ENCODE assay signal across 11 cellular contexts in genomic region chr5:150499437-150499956, GRCh38. TPM values are rescaled to one million over a fixed set of nuclear protein-coding genes. Genes with fewer than 3 reads are reported as not detected.
DNase-seq lines count a peak whose midpoint lies in the region; ATAC-seq and TF ChIP-seq lines count a peak whose summit lies in the region.
"Had no signal": no experiment of that assay in that cellular context is flagged by ENCODE, and none has a peak within 500 bp of the region (broad histone marks: within the 10 kb centered on the region; RNA-seq: fewer than 3 reads in every experiment).

No MANE protein-coding gene starts in this region.

- H3K4me3 ChIP-seq in Caco-2 (ENCODE audit: low read depth, low read length) (no peak overlapping the region), mammary epithelial cell (replicated peaks in 1 of 3; ENCODE audit: insufficient read depth in 1 of 3, low read depth in 2 of 3, low read length in 3 of 3) (no peak overlapping the region), neutrophil (ENCODE audit: low read depth in 1 of 2, low read length in 1 of 2) (no peak overlapping the region)
- H3K4me3 ChIP-seq: SJSA1 had no signal

- POLR2A ChIA-PET in Caco-2 (lab: Charles Lee), result interaction anchor here (1.0 kb wide), 1 partner anchor 50 kb away, joined by 4 read pairs; no protein-coding TSS in a partner anchor

- no peak overlapping the region for H3K4me3 Mint-ChIP-seq in Caco-2 (ENCODE audit: unreplicated experiment)
- H3K4me3 Mint-ChIP-seq: activated naive CD8-positive, alpha-beta T cell treated with anti-CD3 and anti-CD28 coated beads, Interleukin-2, amount 10 ng/mL, durations not matched to agents 7 days and 5 days had no signal

- H3K79me2 ChIP-seq in mammary epithelial cell (ENCODE audit: insufficient read depth, low read length), result peaks cover 89% of the 10 kb centered on the region

- dilution Hi-C loops in mammary epithelial cell (cut with HindIII; ENCODE audit: low sequenced_read_pairs), result no loop called here

- CTCF ChIA-PET in Caco-2 (lab: Charles Lee), result interaction anchor here (0.7 to 1.1 kb wide), 3 partner anchors 12 to 45 kb away, joined by 3 read pairs; no protein-coding TSS in a partner anchor
- CTCF ChIA-PET in mammary epithelial cell (lab: Charles Lee; ENCODE audit: low non-redundant PET), result no interaction called here

- H3K9me3 ChIP-seq in Caco-2 (no peaks in the 10 kb centered on the region), mammary epithelial cell (replicated peaks; ENCODE audit: insufficient read depth, low read length) (no peaks in the 10 kb centered on the region), neutrophil (no peaks in the 10 kb centered on the region)
- H3K9me3 ChIP-seq: SJSA1 had no signal

- H3K27ac ChIP-seq in mammary epithelial cell (ENCODE audit: insufficient read depth, low read depth, low read length) (no peak overlapping the region), neutrophil (peak overlapping the region; percentile 37)
- H3K27ac ChIP-seq: SJSA1 had no signal

- H3K27me3 Mint-ChIP-seq in Caco-2 (ENCODE audit: insufficient read depth, unreplicated experiment), result no peaks in the 10 kb centered on the region
- H3K27me3 Mint-ChIP-seq: activated naive CD8-positive, alpha-beta T cell treated with anti-CD3 and anti-CD28 coated beads, Interleukin-2, amount 10 ng/mL, durations not matched to agents 7 days and 5 days had no signal

- peak overlapping the region; percentile 78 for H3K4me2 ChIP-seq in mammary epithelial cell (ENCODE audit: insufficient read depth, low read depth, low read length)

- no peaks in the 10 kb centered on the region for H3K9me3 Mint-ChIP-seq in Caco-2 (ENCODE audit: unreplicated experiment)
- H3K9me3 Mint-ChIP-seq: activated naive CD8-positive, alpha-beta T cell treated with anti-CD3 and anti-CD28 coated beads, Interleukin-2, amount 10 ng/mL, durations not matched to agents 7 days and 5 days had no signal

- no peak for TF ChIP-seq CTCF in Caco-2 (IDR thresholded peaks at IDR 0.05; ENCODE audit: insufficient read depth in 1 of 2, low read depth in 1 of 2, low read length in 1 of 2, severe bottlenecking in 1 of 2, unreplicated experiment in 1 of 2)
- TF ChIP-seq CTCF in mammary epithelial cell (conservative IDR thresholded peaks at IDR 0.05 in 1 of 2, IDR thresholded peaks at IDR 0.05 in 1 of 2; ENCODE audit: extremely low read depth in 1 of 2, insufficient read depth in 1 of 2, low read depth in 1 of 2, low read length in 2 of 2), result no peak
- no peak for TF ChIP-seq CTCF in neutrophil (IDR thresholded peaks at IDR 0.05)

- peak overlapping the region; percentile 66 for H3K27ac Mint-ChIP-seq in Caco-2 (ENCODE audit: unreplicated experiment)
- H3K27ac Mint-ChIP-seq: activated naive CD8-positive, alpha-beta T cell treated with anti-CD3 and anti-CD28 coated beads, Interleukin-2, amount 10 ng/mL, durations not matched to agents 7 days and 5 days had no signal

- BruUV-seq in Caco-2 (replicated peaks; lab: Mats Ljungman, UMichigan) (no TSS peak), mammary epithelial cell (replicated peaks; lab: Mats Ljungman, UMichigan) (no TSS peak)

- H4K20me1 ChIP-seq in mammary epithelial cell (ENCODE audit: insufficient read depth, low read length), result no peaks in the 10 kb centered on the region

- 94% methylated on average over 7 of the region's 7 CpGs for WGBS in mammary epithelial cell (ENCODE audit: low coverage, missing lambda C conversion rate)

- H3K36me3 Mint-ChIP-seq in Caco-2 (ENCODE audit: insufficient read depth, unreplicated experiment), result peaks cover 43% of the 10 kb centered on the region
- H3K36me3 Mint-ChIP-seq: activated naive CD8-positive, alpha-beta T cell treated with anti-CD3 and anti-CD28 coated beads, Interleukin-2, amount 10 ng/mL, durations not matched to agents 7 days and 5 days had no signal

- DNase-seq in Caco-2, result peak; percentile 64 to 78
- no peak for DNase-seq in mammary epithelial cell
- no peak for DNase-seq in stimulated activated CD4-positive, alpha-beta T cell treated with anti-CD3 and anti-CD28 coated beads, Interleukin-15, amount 100 ng/mL, for 24 hours
- DNase-seq in NCI-H1092 (lab: John Stamatoyannopoulos, UW), result no peak
- DNase-seq: activated CD4-positive, alpha-beta T cell treated with anti-CD3 and anti-CD28 coated beads for 48 hours; activated naive CD8-positive, alpha-beta T cell treated with anti-CD3 and anti-CD28 coated beads, Interleukin-2, amount 10 ng/mL, durations not matched to agents 7 days and 5 days had no signal

- ATAC-seq in HG02852 (IDR thresholded peaks at IDR 0.05; ENCODE audit: unreplicated experiment) (peak; percentile 67), GM19351 (IDR thresholded peaks at IDR 0.05; ENCODE audit: unreplicated experiment) (no peak), GM19328 (IDR thresholded peaks at IDR 0.05; ENCODE audit: unreplicated experiment) (no peak)

- intact Hi-C loops in Caco-2 (cut with micrococcal nuclease; ENCODE audit: unreplicated experiment) (loop anchor here (1.0 to 2.0 kb wide), 3 partner anchors 13 to 24 kb away; no protein-coding TSS in a partner anchor), mammary epithelial cell (cut with micrococcal nuclease) (no loop called here)

- H3K4me1 ChIP-seq in Caco-2 (peaks cover 41% of the 10 kb centered on the region), mammary epithelial cell (ENCODE audit: insufficient read depth, low read length) (peaks cover 80% of the 10 kb centered on the region), neutrophil (ENCODE audit: control insufficient read depth in 1 of 2, insufficient read depth in 1 of 2, low read depth in 1 of 2, low read length in 1 of 2) (peaks cover 24 to 38% of the 10 kb centered on the region in 2 experiments)

- H3K4me1 Mint-ChIP-seq in Caco-2 (ENCODE audit: low read depth, unreplicated experiment), result peaks cover 42% of the 10 kb centered on the region
- H3K4me1 Mint-ChIP-seq: activated naive CD8-positive, alpha-beta T cell treated with anti-CD3 and anti-CD28 coated beads, Interleukin-2, amount 10 ng/mL, durations not matched to agents 7 days and 5 days had no signal

- H2AFZ ChIP-seq in mammary epithelial cell (ENCODE audit: low read depth, low read length), result no peak overlapping the region

- no peak overlapping the region for H3K9ac ChIP-seq in mammary epithelial cell (ENCODE audit: insufficient read depth, low read length)

- H3K27me3 ChIP-seq in Caco-2 (replicated peaks; ENCODE audit: control insufficient read depth, insufficient read depth, low read length) (no peaks in the 10 kb centered on the region), mammary epithelial cell (ENCODE audit: insufficient read depth, low read length) (no peaks in the 10 kb centered on the region), neutrophil (no peaks in the 10 kb centered on the region)
- H3K27me3 ChIP-seq: SJSA1 had no signal

- in situ Hi-C loops in mammary epithelial cell (cut with MboI; ENCODE audit: low sequenced_read_pairs in 2 of 2), result no loop called here

- H3K36me3 ChIP-seq in Caco-2 (ENCODE audit: control insufficient read depth, insufficient read depth, low read length), result peaks cover 2% of the 10 kb centered on the region; the same call in 1 of the 2 replicates
- no peaks in the 10 kb centered on the region for H3K36me3 ChIP-seq in mammary epithelial cell (ENCODE audit: insufficient read depth, low read length)
- peaks cover 74% of the 10 kb centered on the region for H3K36me3 ChIP-seq in neutrophil

RNA-seq across cellular contexts. Expression of gene NDST1, which starts 8.4 kb away (rescaled TPM):
- total RNA-seq in Caco-2 (2022) (106 and 110 TPM in 2 replicates), mammary epithelial cell (100 to 1,000 TPM; 114 to 128 TPM)
- 43.2 TPM for polyA plus RNA-seq in mammary epithelial cell
- 101 TPM for polyA minus RNA-seq in mammary epithelial cell

RNA-seq across cellular contexts. Expression of gene RPS14, which starts 50.0 kb away (rescaled TPM):
- total RNA-seq in Caco-2 (2022) (2,300 and 2,382 TPM in 2 replicates), mammary epithelial cell (1,000 to 10,000 TPM; 1,819 to 2,158 TPM)
- polyA plus RNA-seq in mammary epithelial cell, result 6,134 TPM
- polyA minus RNA-seq in mammary epithelial cell, result 1,433 TPM

Comparison
In these comparisons a context has a peak if more than half of its experiments do, and no peak if none do; other contexts are left out.
1. DNase-seq: peak in Caco-2 (2 of 2); none in mammary epithelial cell (single experiment), stimulated activated CD4-positive, alpha-beta T cell treated with anti-CD3 and anti-CD28 coated beads, Interleukin-15, amount 100 ng/mL, for 24 hours (single experiment) and NCI-H1092 (single experiment).